In the genomic region with DNA sequence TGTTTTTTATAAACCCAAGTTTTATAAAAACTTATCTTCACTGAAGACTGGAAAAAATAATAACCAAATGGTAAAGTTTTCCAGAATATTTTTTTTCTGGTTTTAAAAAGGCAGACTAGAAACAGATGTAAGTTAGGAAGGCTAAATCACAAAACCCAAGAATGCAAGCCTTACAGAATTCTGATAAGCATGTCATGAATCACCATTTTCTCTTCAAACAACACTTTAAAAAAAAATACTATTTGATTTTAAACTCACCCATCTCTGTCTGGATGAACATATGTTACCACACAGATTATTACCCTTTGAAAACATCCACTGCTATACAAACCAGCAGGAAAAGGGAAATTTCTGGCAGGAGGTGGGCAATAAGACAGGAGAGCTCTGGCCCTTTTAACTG, we compare ENCODE assay signal across 26 cellular contexts.
DNase-seq lines count a peak whose midpoint lies in the region; ATAC-seq and TF ChIP-seq lines count a peak whose summit lies in the region.
"Had no signal": no experiment of that assay in that cellular context is flagged by ENCODE, and none has a peak within 500 bp of the region (broad histone marks: within the 10 kb centered on the region; RNA-seq: fewer than 3 reads in every experiment).

No MANE protein-coding gene starts in this region.

- H3K27me3 Mint-ChIP-seq in nephron (ENCODE audit: low read depth) (peaks cover 4% of the 10 kb centered on the region), T-cell (peaks cover 3 to 20% of the 10 kb centered on the region in 2 donors)
- H3K27me3 Mint-ChIP-seq: activated CD4-positive, alpha-beta T cell treated with anti-CD3 and anti-CD28 coated beads, Interleukin-2, amount 10 ng/mL, durations not matched to agents 24 days and 14 days had no signal

- TF ChIP-seq CTCF in nephron (IDR thresholded peaks at IDR 0.05; ENCODE audit: unreplicated experiment in 3 of 3): no peak

- DNase-seq in GM03348 (ENCODE audit: low spot score) (peak; percentile 46), OCI-M1 (lab: John Stamatoyannopoulos, UW) (peak; percentile 33), fibroblast of peridontal ligament (ENCODE audit: extremely low read depth) (peak; percentile 77), NCI-H146 (lab: John Stamatoyannopoulos, UW) (no peak), T-cell (no peak), UCSD-AML1 (lab: John Stamatoyannopoulos, UW; ENCODE audit: unreplicated experiment) (no peak)
- DNase-seq: ACHN; activated CD4-positive, alpha-beta T cell treated with anti-CD3 and anti-CD28 coated beads, Interleukin-2, amount 10 ng/mL, durations not matched to agents 24 days and 14 days; activated CD8-positive, alpha-beta memory T cell treated with anti-CD3 and anti-CD28 coated beads for 24 hours; activated T-cell treated with anti-CD3 and anti-CD28 coated beads for 4 hours; anterior cingulate cortex; DMS153; effector memory CD4-positive, alpha-beta T cell; GOT3; heart right ventricle; NCI-H1092; NCI-H1930; ovary; SHP77; stimulated activated CD4-positive, alpha-beta T cell treated with anti-CD3 and anti-CD28 coated beads, Interleukin-15, amount 100 ng/mL, for 24 hours had no signal

- H3K4me1 Mint-ChIP-seq in nephron (peaks cover 23% of the 10 kb centered on the region), T-cell (no peaks in the 10 kb centered on the region)
- H3K4me1 Mint-ChIP-seq: activated CD4-positive, alpha-beta T cell treated with anti-CD3 and anti-CD28 coated beads, Interleukin-2, amount 10 ng/mL, durations not matched to agents 24 days and 14 days; activated naive CD4-positive, alpha-beta T cell treated with anti-CD3 and anti-CD28 coated beads, Interleukin-2, amount 50 U/mL, for 24 hours; stimulated activated effector memory CD8-positive, alpha-beta T cell treated with anti-CD3 and anti-CD28 coated beads, Interleukin-12 subunit alpha, Interleukin-12 subunit beta, amount 100 ng/mL, for 72 hours had no signal

- POLR2A ChIA-PET in T-cell (lab: Charles Lee): no interaction called here

- H3K9me3 Mint-ChIP-seq in nephron (no peaks in the 10 kb centered on the region), T-cell (no peaks in the 10 kb centered on the region)
- H3K9me3 Mint-ChIP-seq: activated CD4-positive, alpha-beta T cell treated with anti-CD3 and anti-CD28 coated beads, Interleukin-2, amount 10 ng/mL, durations not matched to agents 24 days and 14 days; activated naive CD4-positive, alpha-beta T cell treated with anti-CD3 and anti-CD28 coated beads, Interleukin-2, amount 50 U/mL, for 24 hours; activated T-helper 2 cell treated with anti-CD3 and anti-CD28 coated beads, Interferon-gamma antibody, Interleukin-2, Interleukin-4, amounts not matched to agents 10 μg/mL and 5 μg/mL and 100 μg/mL, durations not matched to agents 14 hours and 24 hours and 36 hours; natural killer cell treated with Interleukin-12 subunit alpha and Interleukin-12 subunit beta and Interleukin-15 and Interleukin-18, amount 100 ng/mL, for 72 hours; stimulated activated effector memory CD8-positive, alpha-beta T cell treated with anti-CD3 and anti-CD28 coated beads, Interleukin-12 subunit alpha, Interleukin-12 subunit beta, amount 100 ng/mL, for 72 hours had no signal

- CTCF ChIA-PET in T-cell (lab: Charles Lee): no interaction called here

- H3K36me3 Mint-ChIP-seq in nephron (ENCODE audit: low read depth): no peaks in the 10 kb centered on the region
- no peaks in the 10 kb centered on the region for H3K36me3 Mint-ChIP-seq in T-cell
- H3K36me3 Mint-ChIP-seq: activated naive CD4-positive, alpha-beta T cell treated with anti-CD3 and anti-CD28 coated beads, Interleukin-2, amount 50 U/mL, for 24 hours; natural killer cell treated with Interleukin-12 subunit alpha and Interleukin-12 subunit beta and Interleukin-15 and Interleukin-18, amount 100 ng/mL, for 72 hours; stimulated activated effector memory CD8-positive, alpha-beta T cell treated with anti-CD3 and anti-CD28 coated beads, Interleukin-12 subunit alpha, Interleukin-12 subunit beta, amount 100 ng/mL, for 72 hours had no signal

- H3K4me3 Mint-ChIP-seq in nephron: no peak overlapping the region
- no peak overlapping the region for H3K4me3 Mint-ChIP-seq in T-cell
- H3K4me3 Mint-ChIP-seq: activated CD4-positive, alpha-beta T cell treated with anti-CD3 and anti-CD28 coated beads, Interleukin-2, amount 10 ng/mL, durations not matched to agents 24 days and 14 days; activated naive CD4-positive, alpha-beta T cell treated with anti-CD3 and anti-CD28 coated beads, Interleukin-2, amount 50 U/mL, for 24 hours; natural killer cell treated with Interleukin-12 subunit alpha and Interleukin-12 subunit beta and Interleukin-15 and Interleukin-18, amount 100 ng/mL, for 72 hours; stimulated activated effector memory CD8-positive, alpha-beta T cell treated with anti-CD3 and anti-CD28 coated beads, Interleukin-12 subunit alpha, Interleukin-12 subunit beta, amount 100 ng/mL, for 72 hours had no signal

- ATAC-seq in T-cell (replicated peaks in 1 of 4): no peak
- ATAC-seq: heart right ventricle; natural killer cell treated with Interleukin-12 subunit alpha and Interleukin-12 subunit beta and Interleukin-15 and Interleukin-18, amount 100 ng/mL, for 72 hours; Panc1; stimulated activated effector memory CD8-positive, alpha-beta T cell treated with anti-CD3 and anti-CD28 coated beads, Interleukin-12 subunit alpha, Interleukin-12 subunit beta, amount 100 ng/mL, for 72 hours had no signal

- H3K27ac Mint-ChIP-seq in nephron (peak overlapping the region in 2 of 3 experiments; percentile 28 to 63), T-cell (no peak overlapping the region)
- H3K27ac Mint-ChIP-seq: activated CD4-positive, alpha-beta T cell treated with anti-CD3 and anti-CD28 coated beads, Interleukin-2, amount 10 ng/mL, durations not matched to agents 24 days and 14 days; activated naive CD4-positive, alpha-beta T cell treated with anti-CD3 and anti-CD28 coated beads, Interleukin-2, amount 50 U/mL, for 24 hours; activated T-helper 2 cell treated with anti-CD3 and anti-CD28 coated beads, Interferon-gamma antibody, Interleukin-2, Interleukin-4, amounts not matched to agents 10 μg/mL and 5 μg/mL and 100 μg/mL, durations not matched to agents 14 hours and 24 hours and 36 hours; natural killer cell treated with Interleukin-12 subunit alpha and Interleukin-12 subunit beta and Interleukin-15 and Interleukin-18, amount 100 ng/mL, for 72 hours; stimulated activated effector memory CD8-positive, alpha-beta T cell treated with anti-CD3 and anti-CD28 coated beads, Interleukin-12 subunit alpha, Interleukin-12 subunit beta, amount 100 ng/mL, for 72 hours had no signal

Comparison
In these comparisons a context has a peak if more than half of its experiments do, and no peak if none do; other contexts are left out.
1. DNase-seq: peak in GM03348 (single experiment), OCI-M1 (single experiment) and fibroblast of peridontal ligament (single experiment); none in NCI-H146 (single experiment), T-cell (0 of 34) and UCSD-AML1 (single experiment).
2. H3K27ac Mint-ChIP-seq: peak in nephron (2 of 3); none in T-cell (0 of 2).